In genomic region chr2:69306612-69306896, GRCh38 we compare ENCODE assay signal across 8 cellular contexts.
A peak's percentile ranks its signal among the peaks of the same experiment; 100 is the strongest.
DNase-seq lines count a peak whose midpoint lies in the region; ATAC-seq and TF ChIP-seq lines count a peak whose summit lies in the region.

No MANE protein-coding gene starts in this region.

- no peak for ATAC-seq in right cardiac atrium

- DNase-seq in H9 (no peak), right cardiac atrium (no peak), NCI-H2029 treated with DMSO at 0.1 percent for 48 hours (lab: John Stamatoyannopoulos, UW) (no peak), LoVo (ENCODE audit: low spot score) (no peak), Karpas-422 (no peak)
- DNase-seq in activated CD4-positive, alpha-beta memory T cell treated with anti-CD3 and anti-CD28 coated beads for 36 hours: no peak
- no peak for DNase-seq in activated effector memory CD4-positive, alpha-beta T cell treated with anti-CD3 and anti-CD28 coated beads, Interleukin-2, amount 50 U/mL, for 16 hours

- CTCF ChIA-PET in activated CD4-positive, alpha-beta memory T cell treated with anti-CD3 and anti-CD28 coated beads for 36 hours (lab: Charles Lee): interaction anchor here (0.5 to 4.0 kb wide), 22 partner anchors 9 to 843 kb away, joined by 3 to 23 read pairs (median 4); no protein-coding TSS in a partner anchor

- POLR2A ChIA-PET in activated CD4-positive, alpha-beta memory T cell treated with anti-CD3 and anti-CD28 coated beads for 36 hours (lab: Charles Lee): no interaction called here

- no peak overlapping the region for H3K27ac ChIP-seq in H9 (ENCODE audit: insufficient read length, low read depth, low read length)
- H3K27ac ChIP-seq in right cardiac atrium (ENCODE audit: low read length): peak overlapping the region; percentile 74
- peak overlapping the region in 20 of 21 experiments; percentile 10 to 91 (median 74) for H3K27ac ChIP-seq in skin epidermis
- no peak overlapping the region for H3K27ac ChIP-seq in Karpas-422 (ENCODE audit: low read length)

- no peak overlapping the region for H2BK12ac ChIP-seq in H9 (ENCODE audit: insufficient read length, low read depth, low read length)

- peak overlapping the region; percentile 60 for H3K4me3 ChIP-seq in right cardiac atrium (ENCODE audit: low read length)
- H3K4me3 ChIP-seq in skin epidermis: peak overlapping the region; percentile 35 to 52 (median 45)
- no peak overlapping the region for H3K4me3 ChIP-seq in Karpas-422 (ENCODE audit: low read length)

- H4K91ac ChIP-seq in H9 (ENCODE audit: insufficient read length, low read depth, low read length): no peak overlapping the region

- no peaks in the 10 kb centered on the region for H3K79me2 ChIP-seq in H9 (ENCODE audit: insufficient read depth, low read length)
- no peaks in the 10 kb centered on the region for H3K79me2 ChIP-seq in Karpas-422 (ENCODE audit: low read length)

- H3K36me3 ChIP-seq in Karpas-422 (ENCODE audit: insufficient read depth, low read length): no peaks in the 10 kb centered on the region

- H4K20me1 ChIP-seq in H9 (ENCODE audit: control insufficient read depth, insufficient read depth, insufficient read length): no peaks in the 10 kb centered on the region
- H4K20me1 ChIP-seq in Karpas-422 (ENCODE audit: insufficient read depth, low read depth, low read length): peaks cover 12% of the 10 kb centered on the region

- H4K8ac ChIP-seq in H9 (replicated peaks; ENCODE audit: insufficient read length, low read depth, low read length): no peak overlapping the region

- H3K9me3 Mint-ChIP-seq in H9: peaks cover 0 to 9% of the 10 kb centered on the region in 2 experiments; a peak in 3 of 5 replicates
- H3K9me3 Mint-ChIP-seq in activated CD4-positive, alpha-beta memory T cell treated with anti-CD3 and anti-CD28 coated beads for 36 hours: peaks cover 8% of the 10 kb centered on the region

- no peak overlapping the region for H3K4ac ChIP-seq in H9 (ENCODE audit: low read depth, low read length)

- H3K14ac ChIP-seq in H9 (ENCODE audit: insufficient read depth, low read length): peak overlapping the region; percentile 64

- H3T11ph ChIP-seq in H9 (ENCODE audit: low read length): no peak overlapping the region

- no peak overlapping the region for H2AK5ac ChIP-seq in H9 (ENCODE audit: insufficient read length, low read length)

- intact Hi-C loops in activated CD4-positive, alpha-beta memory T cell treated with anti-CD3 and anti-CD28 coated beads for 36 hours (cut with micrococcal nuclease): loop anchor here (5.0 to 10.0 kb wide), 2 partner anchors 142 to 294 kb away; partner anchors contain the start of gene ANTXR1
- intact Hi-C loops in right cardiac atrium (cut with DNase I): loop anchor here (5.0 to 10.0 kb wide), 5 partner anchors 274 to 364 kb away; partner anchors contain the start of gene ANTXR1 (in 3 of the 4)

- H2BK5ac ChIP-seq in H9 (ENCODE audit: insufficient read length, low read length): no peak overlapping the region

- H3K4me1 ChIP-seq in H9 (ENCODE audit: insufficient read depth, low read length) (no peaks in the 10 kb centered on the region), right cardiac atrium (ENCODE audit: control insufficient read depth, insufficient read depth, low read length) (peaks cover 6% of the 10 kb centered on the region), Karpas-422 (ENCODE audit: low read length) (peaks cover 12% of the 10 kb centered on the region)

- H3K4me2 ChIP-seq in H9 (ENCODE audit: insufficient read depth, insufficient read length, low read length): peak overlapping the region; percentile 41
- H3K4me2 ChIP-seq in Karpas-422 (ENCODE audit: low read depth, low read length, poor library complexity, severe bottlenecking): no peak overlapping the region

- no peak overlapping the region for H4K5ac ChIP-seq in H9 (ENCODE audit: insufficient read length, low read depth, low read length)

- H2AFZ ChIP-seq in H9 (ENCODE audit: low read length) (no peak overlapping the region), Karpas-422 (ENCODE audit: low read length) (no peak overlapping the region)

- H3K9ac ChIP-seq in H9 (ENCODE audit: extremely low read depth, insufficient read length, low read length) (no peak overlapping the region), Karpas-422 (ENCODE audit: low read length) (no peak overlapping the region)

- H3K4me1 Mint-ChIP-seq in H9: peaks cover 14 to 17% of the 10 kb centered on the region in 2 experiments
- peaks cover 19% of the 10 kb centered on the region for H3K4me1 Mint-ChIP-seq in activated CD4-positive, alpha-beta memory T cell treated with anti-CD3 and anti-CD28 coated beads for 36 hours (ENCODE audit: low read depth)

- H3K56ac ChIP-seq in H9 (ENCODE audit: insufficient read length, low read depth, low read length): no peak overlapping the region

- H3K4me3 Mint-ChIP-seq in H9: peak overlapping the region; percentile 68 to 84
- peak overlapping the region; percentile 66 for H3K4me3 Mint-ChIP-seq in activated CD4-positive, alpha-beta memory T cell treated with anti-CD3 and anti-CD28 coated beads for 36 hours

- no peaks in the 10 kb centered on the region; the same call in 1 of the 2 replicates for H3K27me3 ChIP-seq in H9 (ENCODE audit: insufficient read depth, low read length)
- H3K27me3 ChIP-seq in right cardiac atrium (ENCODE audit: control insufficient read depth, insufficient read depth): no peaks in the 10 kb centered on the region
- H3K27me3 ChIP-seq in Karpas-422 (ENCODE audit: low read length): no peaks in the 10 kb centered on the region

- H3K9me3 ChIP-seq in H9 (ENCODE audit: control insufficient read depth, low read depth, low read length) (no peaks in the 10 kb centered on the region), right cardiac atrium (ENCODE audit: control insufficient read depth, low read length) (peaks cover 2% of the 10 kb centered on the region), Karpas-422 (ENCODE audit: low read length) (no peaks in the 10 kb centered on the region)

- no peaks in the 10 kb centered on the region for H3K36me3 Mint-ChIP-seq in H9 (ENCODE audit: insufficient read depth in 1 of 3, low read depth in 3 of 3)
- H3K36me3 Mint-ChIP-seq in activated CD4-positive, alpha-beta memory T cell treated with anti-CD3 and anti-CD28 coated beads for 36 hours: no peaks in the 10 kb centered on the region

- peaks cover 11% of the 10 kb centered on the region for H3K23me2 ChIP-seq in H9 (ENCODE audit: insufficient read length, low read depth, low read length, poor library complexity, severe bottlenecking)

- no peak overlapping the region for H3K23ac ChIP-seq in H9 (ENCODE audit: insufficient read length, low read depth, low read length)

- peaks cover 48% of the 10 kb centered on the region for H3K27me3 Mint-ChIP-seq in H9 (ENCODE audit: low read depth)
- peaks cover 32% of the 10 kb centered on the region for H3K27me3 Mint-ChIP-seq in activated CD4-positive, alpha-beta memory T cell treated with anti-CD3 and anti-CD28 coated beads for 36 hours

- H3K18ac ChIP-seq in H9 (ENCODE audit: insufficient read length, low read depth, low read length): no peak overlapping the region

- TF ChIP-seq CTCF in H9 (conservative IDR thresholded peaks at IDR 0.05): no peak

- H3K27ac Mint-ChIP-seq in H9: no peak overlapping the region
- H3K27ac Mint-ChIP-seq in activated CD4-positive, alpha-beta memory T cell treated with anti-CD3 and anti-CD28 coated beads for 36 hours: no peak overlapping the region

- no peaks in the 10 kb centered on the region for H3K9me2 ChIP-seq in Karpas-422 (replicated peaks; ENCODE audit: insufficient read depth, low read length)

- no CpG with 5 or more reads among the region's 24 CpGs for WGBS in H9 (ENCODE audit: extremely low coverage, insufficient read length, low lambda C conversion rate)
- under 1% methylated on average over 24 of the region's 24 CpGs for WGBS in right cardiac atrium

- no peak overlapping the region for H2BK20ac ChIP-seq in H9 (ENCODE audit: low read depth, low read length, poor library complexity, severe bottlenecking)

- no peaks in the 10 kb centered on the region for H3K79me1 ChIP-seq in H9 (ENCODE audit: insufficient read depth, low read depth, low read length, poor library complexity, severe bottlenecking)

- no peak overlapping the region; the same call in 1 of the 2 replicates for H2BK15ac ChIP-seq in H9 (ENCODE audit: low read depth, low read length)

- no peak overlapping the region for H2BK120ac ChIP-seq in H9 (ENCODE audit: low read depth, low read length, poor library complexity, severe bottlenecking)

Comparison
In these comparisons a context has a peak if more than half of its experiments do, and no peak if none do; other contexts are left out.
1. H3K27ac ChIP-seq: peak in right cardiac atrium (single experiment) and skin epidermis (20 of 21); none in H9 (single experiment) and Karpas-422 (single experiment).